In genomic region chr7:98613601-98614425, GRCh38 we compare ENCODE assay signal across 14 cellular contexts. TPM values are rescaled to one million over a fixed set of nuclear protein-coding genes. Genes with fewer than 3 reads are reported as not detected.
DNase-seq lines count a peak whose midpoint lies in the region; ATAC-seq, FAIRE-seq and TF ChIP-seq lines count a peak whose summit lies in the region.
"Had no signal": no experiment of that assay in that cellular context is flagged by ENCODE, and none has a peak within 500 bp of the region (broad histone marks: within the 10 kb centered on the region; RNA-seq: fewer than 3 reads in every experiment).

No MANE protein-coding gene starts in this region.

- no peaks in the 10 kb centered on the region for H3K9me1 ChIP-seq in K562 (ENCODE audit: control insufficient read depth, insufficient read depth, low read length)

- DNase-seq in EH (ENCODE audit: low read depth): peak; percentile 13
- peak; percentile 20 for DNase-seq in M059J (ENCODE audit: low read depth)
- peak in 1 of 4 experiments; percentile 51 for DNase-seq in K562 (ENCODE audit: extremely low read depth in 1 of 4, low spot score in 3 of 4)
- no peak for DNase-seq in activated T-cell treated with anti-CD3 and anti-CD28 coated beads, Interleukin-2, amount 50 U/mL, for 1 hour
- DNase-seq: activated T-cell treated with anti-CD3 and anti-CD28 coated beads for 4 hours; central memory CD4-positive, alpha-beta T cell; NCI-H345; stimulated activated CD4-positive, alpha-beta T cell treated with anti-CD3 and anti-CD28 coated beads, Interleukin-2, amount 100 ng/mL, for 24 hours; T-helper 1 cell had no signal

- H3K9me3 ChIP-seq in K562 (replicated peaks; ENCODE audit: control insufficient read depth, insufficient read depth, low read depth, low read length) (no peaks in the 10 kb centered on the region), liver (ENCODE audit: control insufficient read depth in 4 of 4, low read length in 3 of 4) (peaks cover 0 to 10% (median 2%) of the 10 kb centered on the region in 4 donors)
- H3K9me3 ChIP-seq: suprapubic skin had no signal

- no peak for TF ChIP-seq EP300 in K562 (IDR thresholded peaks at IDR 0.05; ENCODE audit: low read length)

- in situ Hi-C loops in K562 (cut with MboI): no loop called here

- H3K9ac ChIP-seq in K562 (ENCODE audit: insufficient read depth in 1 of 2, low read depth in 2 of 2, low read length in 2 of 2): no peak overlapping the region
- no peak overlapping the region for H3K9ac ChIP-seq in liver (ENCODE audit: low read depth in 1 of 2, low read length in 2 of 2)

- no TSS peak for BruUV-seq in K562 (replicated peaks; lab: Mats Ljungman, UMichigan)

- no peaks in the 10 kb centered on the region; a peak in 1 of 5 replicates for H3K27me3 ChIP-seq in K562 (ENCODE audit: control insufficient read depth in 2 of 2, insufficient read depth in 2 of 2, low read length in 2 of 2)
- H3K27me3 ChIP-seq in liver (ENCODE audit: control insufficient read depth in 4 of 4, insufficient read depth in 4 of 4, low read length in 3 of 4): peaks cover 0 to 12% (median 6%) of the 10 kb centered on the region in 4 donors

- H3K4me3 ChIP-seq in K562 (no peak overlapping the region), liver (ENCODE audit: low read depth in 1 of 3, low read length in 3 of 3) (no peak overlapping the region)
- H3K4me3 ChIP-seq: suprapubic skin had no signal

- WGBS in K562 (ENCODE audit: insufficient coverage, low coverage, missing lambda C conversion rate): 3% methylated on average over 14 of the region's 14 CpGs
- WGBS in liver: 56% methylated on average over 14 of the region's 14 CpGs

- TF ChIP-seq RAD21 in K562 (CRISPR knock-in tag; conservative IDR thresholded peaks at IDR 0.05 in 1 of 2, IDR thresholded peaks at IDR 0.05 in 1 of 2) (no peak), liver (IDR thresholded peaks at IDR 0.05) (no peak)

- peak; percentile 79 for FAIRE-seq in K562 (lab: Jason Lieb, UNC)

- H3K27ac ChIP-seq in K562 (ENCODE audit: extremely low read depth, low read depth, low read length): no peak overlapping the region
- no peak overlapping the region for H3K27ac ChIP-seq in liver (ENCODE audit: low read depth in 1 of 2, low read length in 2 of 2)
- H3K27ac ChIP-seq: suprapubic skin had no signal

- no peaks in the 10 kb centered on the region for H4K20me1 ChIP-seq in K562 (replicated peaks; ENCODE audit: control insufficient read depth, insufficient read depth, low read length)

- intact Hi-C loops in K562 (cut with micrococcal nuclease): no loop called here

- H3K36me3 ChIP-seq in K562 (ENCODE audit: control insufficient read depth, insufficient read depth, low read length) (no peaks in the 10 kb centered on the region), liver (ENCODE audit: control insufficient read depth in 4 of 4, insufficient read depth in 3 of 4, low read depth in 1 of 4, low read length in 3 of 4) (no peaks in the 10 kb centered on the region)
- H3K36me3 ChIP-seq: suprapubic skin had no signal

- no peak overlapping the region for H2AFZ ChIP-seq in K562 (ENCODE audit: low read depth, low read length)

- CTCF ChIA-PET in K562 (lab: Yijun Ruan, JAX; ENCODE audit: low intra/inter-chr PET ratio): no interaction called here

- no peak for TF ChIP-seq CTCF in K562 (IDR thresholded peaks at IDR 0.05 in 2 of 3, conservative IDR thresholded peaks at IDR 0.05 in 1 of 3; ENCODE audit: insufficient read depth in 2 of 3, low read depth in 1 of 3, low read length in 3 of 3)
- TF ChIP-seq CTCF in liver (IDR thresholded peaks at IDR 0.05; ENCODE audit: low read depth, low read length, missing input control): no peak

- TF ChIP-seq POLR2A in K562 (conservative IDR thresholded peaks at IDR 0.05): no peak

- no peak overlapping the region for H3K4me2 ChIP-seq in K562 (ENCODE audit: insufficient read depth, low read length)

- POLR2A ChIA-PET in K562 (lab: Yijun Ruan, JAX): interaction anchor here (0.6 to 0.7 kb wide), 2 partner anchors 13 to 47 kb away, joined by 3 read pairs; no protein-coding TSS in a partner anchor

- ATAC-seq in K562 (no peak), GM21723 (IDR thresholded peaks at IDR 0.05; ENCODE audit: unreplicated experiment) (no peak), HG03432 (IDR thresholded peaks at IDR 0.05; ENCODE audit: unreplicated experiment) (no peak), HG03354 (IDR thresholded peaks at IDR 0.05; ENCODE audit: poor library complexity, severe bottlenecking, unreplicated experiment) (no peak)

- H3K79me2 ChIP-seq in K562 (ENCODE audit: control insufficient read depth, insufficient read depth, low read length): no peaks in the 10 kb centered on the region

- peaks cover 0 to 6% of the 10 kb centered on the region in 2 experiments; a peak in 1 of 5 replicates for H3K4me1 ChIP-seq in K562 (replicated peaks in 1 of 2; ENCODE audit: control insufficient read depth in 2 of 2, insufficient read depth in 2 of 2, low read length in 2 of 2)
- peaks cover 6 to 23% (median 14%) of the 10 kb centered on the region in 4 donors for H3K4me1 ChIP-seq in liver (ENCODE audit: control insufficient read depth in 4 of 4, insufficient read depth in 4 of 4, low read length in 3 of 4)

TF ChIP-seq in K562, 482 proteins besides CTCF, POLR2A, EP300 and RAD21 (continues in another document):
- TF ChIP-seq MIER1 (IDR thresholded peaks at IDR 0.05; ENCODE audit: low read depth) (peak; percentile 96), ARID1B (IDR thresholded peaks at IDR 0.05) (no peak), UBTF (IDR thresholded peaks at IDR 0.05; ENCODE audit: borderline replicate concordance in 1 of 2, low read depth in 2 of 2, low read length in 2 of 2) (no peak), TCFL5 (CRISPR knock-in tag; conservative IDR thresholded peaks at IDR 0.05) (no peak)

TF ChIP-seq in liver, 16 proteins besides CTCF, POLR2A, EP300 and RAD21:
- peak; percentile 98 for TF ChIP-seq REST (IDR thresholded peaks at IDR 0.05)
- TF ChIP-seq EGR1 (IDR thresholded peaks at IDR 0.05; ENCODE audit: low read depth in 2 of 2): no peak

RNA-seq across cellular contexts. Expression of gene NPTX2, which starts 3.3 kb away (rescaled TPM):
- total RNA-seq in M059J (2014; rRNA removed; shearing (Covaris generic)): not detected in 2 replicates
- not detected in 2 replicates for total RNA-seq in K562 (2011; cell fraction: chromatin; rRNA removed; ENCODE audit: low replicate concordance)
- not detected in 2 replicates for total RNA-seq in K562 (2011; cell fraction: nucleolus; rRNA removed)
- not detected in 2 replicates for total RNA-seq in K562 (2011; cell fraction: nucleoplasm; rRNA removed)
- total RNA-seq in K562 (2014; rRNA removed): not detected in 2 replicates
- not detected in 2 replicates for total RNA-seq in K562 (2014; rRNA removed; fragmentation: Illumina TruSeq; extraction: Trizol)
- not detected in 2 replicates for total RNA-seq in K562 (2015; rRNA removed; fragmentation: Illumina TruSeq; extraction: Trizol)
- 0.07 TPM in 1 of 2 replicates, not detected in the other for total RNA-seq in K562 (2021)
- polyA plus RNA-seq in K562 (2011; rRNA removed): not detected in 2 replicates
- polyA plus RNA-seq in K562 (2011; cell fraction: cytosol; rRNA removed): not detected in 2 replicates
- not detected in 2 replicates for polyA plus RNA-seq in K562 (2011; cell fraction: nucleus; rRNA removed)
- not detected in 2 replicates for polyA plus RNA-seq in K562 (2012)
- polyA plus RNA-seq in K562 (2014; fragmentation: Illumina TruSeq; extraction: Trizol): not detected in 2 replicates
- polyA plus RNA-seq in K562 (2014; fragmentation: Nextera tagmentation; extraction: Ambion mirVana): not detected
- not detected in 2 replicates for polyA plus RNA-seq in K562 (2014; rRNA removed)
- not detected in 2 replicates for polyA minus RNA-seq in K562 (2011; rRNA and poly(A)+ RNA removed)
- polyA minus RNA-seq in K562 (2011; cell fraction: cytosol; rRNA and poly(A)+ RNA removed): not detected in 2 replicates
- not detected in 2 replicates for polyA minus RNA-seq in K562 (2011; cell fraction: nucleus; rRNA and poly(A)+ RNA removed)
- total RNA-seq in liver: 1 to 10 TPM in 1 of 2 donors, under 1 TPM in 1; 0.09 to 1.5 TPM
- polyA plus RNA-seq in liver: under 1 TPM; 0.22 to 0.95 TPM
